1 cellular context compared by ENCODE assay signal in the genomic region with DNA sequence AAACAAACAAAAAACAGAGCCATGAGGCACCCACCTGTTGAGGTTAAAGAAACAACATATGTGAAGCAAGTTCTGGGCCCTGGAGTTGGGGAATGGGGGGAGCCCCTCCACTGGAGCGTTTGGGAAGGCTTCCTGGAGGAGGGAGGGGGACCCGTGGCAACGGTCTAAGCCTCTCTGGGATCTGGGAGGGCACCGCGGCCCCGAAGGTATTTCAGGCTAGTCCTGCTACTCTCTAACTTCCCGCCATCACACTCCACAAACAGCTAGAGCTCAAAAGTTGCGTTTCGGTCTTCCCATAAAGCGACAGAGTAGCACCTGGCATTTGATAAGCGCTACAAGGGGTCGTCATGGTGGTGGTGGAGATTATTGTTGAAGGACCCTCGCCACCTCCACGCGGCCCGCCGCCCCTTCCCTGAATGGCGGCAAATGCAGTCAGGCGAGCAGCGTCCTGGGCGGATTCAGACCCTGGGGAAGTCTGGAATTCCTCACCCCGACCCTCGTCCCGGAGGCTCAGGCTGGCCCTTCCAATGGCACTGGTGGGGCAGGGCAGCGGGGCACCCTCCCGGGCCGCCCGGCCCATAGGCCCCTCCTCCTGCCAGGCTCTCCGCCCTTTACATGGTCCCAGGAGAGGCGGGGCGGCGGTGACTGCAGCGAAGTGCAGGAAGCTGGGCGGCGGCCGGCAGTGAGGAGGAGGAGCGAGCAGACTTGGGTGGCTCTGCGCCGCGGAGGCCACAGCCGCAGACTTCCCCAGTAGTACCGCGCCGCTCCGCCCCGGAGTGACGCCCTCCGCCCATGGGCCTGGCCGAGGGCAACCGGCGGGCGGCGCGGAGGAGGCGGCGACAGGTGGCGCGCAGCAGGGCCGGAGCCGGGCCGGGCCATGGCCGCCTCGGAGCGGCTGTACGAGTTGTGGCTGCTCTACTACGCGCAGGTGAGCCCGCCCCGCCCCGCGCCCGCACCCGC.
A peak's percentile ranks its signal among the peaks of the same experiment; 100 is the strongest.
TF ChIP-seq lines count a peak whose summit lies in the region.

A gene with protein sequence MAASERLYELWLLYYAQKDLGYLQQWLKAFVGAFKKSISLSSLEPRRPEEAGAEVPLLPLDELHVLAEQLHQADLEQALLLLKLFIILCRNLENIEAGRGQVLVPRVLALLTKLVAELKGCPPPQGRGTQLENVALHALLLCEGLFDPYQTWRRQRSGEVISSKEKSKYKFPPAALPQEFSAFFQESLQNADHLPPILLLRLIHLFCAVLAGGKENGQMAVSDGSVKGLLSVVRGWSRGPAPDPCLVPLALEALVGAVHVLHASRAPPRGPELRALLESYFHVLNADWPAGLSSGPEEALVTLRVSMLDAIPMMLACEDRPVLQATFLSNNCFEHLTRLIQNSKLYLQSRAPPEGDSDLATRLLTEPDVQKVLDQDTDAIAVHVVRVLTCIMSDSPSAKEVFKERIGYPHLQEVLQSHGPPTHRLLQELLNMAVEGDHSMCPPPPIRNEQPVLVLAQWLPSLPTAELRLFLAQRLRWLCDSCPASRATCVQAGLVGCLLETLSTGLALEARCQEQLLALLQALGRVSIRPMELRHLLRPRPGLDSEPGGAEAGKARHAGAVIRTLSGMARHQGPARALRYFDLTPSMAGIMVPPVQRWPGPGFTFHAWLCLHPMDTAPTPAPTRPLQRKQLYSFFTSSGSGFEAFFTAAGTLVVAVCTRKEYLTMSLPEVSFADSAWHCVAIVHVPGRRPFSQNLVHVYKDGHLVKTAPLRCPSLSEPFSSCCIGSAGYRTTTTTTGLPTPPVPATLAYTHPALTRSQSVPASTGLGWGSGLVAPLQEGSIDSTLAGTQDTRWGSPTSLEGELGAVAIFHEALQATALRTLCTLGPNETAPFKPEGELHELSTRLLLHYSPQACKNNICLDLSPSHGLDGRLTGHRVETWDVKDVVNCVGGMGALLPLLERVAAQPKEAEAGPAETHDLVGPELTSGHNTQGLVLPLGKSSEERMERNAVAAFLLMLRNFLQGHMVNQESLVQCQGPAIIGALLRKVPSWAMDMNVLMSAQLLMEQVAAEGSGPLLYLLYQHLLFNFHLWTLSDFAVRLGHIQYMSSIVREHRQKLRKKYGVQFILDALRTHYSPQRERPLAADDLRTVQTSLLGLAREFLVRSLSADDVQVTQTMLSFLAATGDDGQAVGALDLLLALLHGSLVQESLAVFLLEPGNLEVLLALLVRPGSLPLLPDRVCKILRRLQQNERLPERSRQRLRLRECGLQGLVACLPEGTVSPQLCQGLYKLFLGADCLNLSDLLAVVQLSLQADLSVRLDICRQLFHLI (N-terminal part only) (plus strand): TSS at position 682 of the 960 bp plus-strand sequence. CDS start 196 bp downstream, at position 878.

TF ChIP-seq in HepG2, 621 proteins besides CTCF, POLR2A, EP300 and RAD21 (continued from another document and continues in another):
- TF ChIP-seq, protein P1, sequence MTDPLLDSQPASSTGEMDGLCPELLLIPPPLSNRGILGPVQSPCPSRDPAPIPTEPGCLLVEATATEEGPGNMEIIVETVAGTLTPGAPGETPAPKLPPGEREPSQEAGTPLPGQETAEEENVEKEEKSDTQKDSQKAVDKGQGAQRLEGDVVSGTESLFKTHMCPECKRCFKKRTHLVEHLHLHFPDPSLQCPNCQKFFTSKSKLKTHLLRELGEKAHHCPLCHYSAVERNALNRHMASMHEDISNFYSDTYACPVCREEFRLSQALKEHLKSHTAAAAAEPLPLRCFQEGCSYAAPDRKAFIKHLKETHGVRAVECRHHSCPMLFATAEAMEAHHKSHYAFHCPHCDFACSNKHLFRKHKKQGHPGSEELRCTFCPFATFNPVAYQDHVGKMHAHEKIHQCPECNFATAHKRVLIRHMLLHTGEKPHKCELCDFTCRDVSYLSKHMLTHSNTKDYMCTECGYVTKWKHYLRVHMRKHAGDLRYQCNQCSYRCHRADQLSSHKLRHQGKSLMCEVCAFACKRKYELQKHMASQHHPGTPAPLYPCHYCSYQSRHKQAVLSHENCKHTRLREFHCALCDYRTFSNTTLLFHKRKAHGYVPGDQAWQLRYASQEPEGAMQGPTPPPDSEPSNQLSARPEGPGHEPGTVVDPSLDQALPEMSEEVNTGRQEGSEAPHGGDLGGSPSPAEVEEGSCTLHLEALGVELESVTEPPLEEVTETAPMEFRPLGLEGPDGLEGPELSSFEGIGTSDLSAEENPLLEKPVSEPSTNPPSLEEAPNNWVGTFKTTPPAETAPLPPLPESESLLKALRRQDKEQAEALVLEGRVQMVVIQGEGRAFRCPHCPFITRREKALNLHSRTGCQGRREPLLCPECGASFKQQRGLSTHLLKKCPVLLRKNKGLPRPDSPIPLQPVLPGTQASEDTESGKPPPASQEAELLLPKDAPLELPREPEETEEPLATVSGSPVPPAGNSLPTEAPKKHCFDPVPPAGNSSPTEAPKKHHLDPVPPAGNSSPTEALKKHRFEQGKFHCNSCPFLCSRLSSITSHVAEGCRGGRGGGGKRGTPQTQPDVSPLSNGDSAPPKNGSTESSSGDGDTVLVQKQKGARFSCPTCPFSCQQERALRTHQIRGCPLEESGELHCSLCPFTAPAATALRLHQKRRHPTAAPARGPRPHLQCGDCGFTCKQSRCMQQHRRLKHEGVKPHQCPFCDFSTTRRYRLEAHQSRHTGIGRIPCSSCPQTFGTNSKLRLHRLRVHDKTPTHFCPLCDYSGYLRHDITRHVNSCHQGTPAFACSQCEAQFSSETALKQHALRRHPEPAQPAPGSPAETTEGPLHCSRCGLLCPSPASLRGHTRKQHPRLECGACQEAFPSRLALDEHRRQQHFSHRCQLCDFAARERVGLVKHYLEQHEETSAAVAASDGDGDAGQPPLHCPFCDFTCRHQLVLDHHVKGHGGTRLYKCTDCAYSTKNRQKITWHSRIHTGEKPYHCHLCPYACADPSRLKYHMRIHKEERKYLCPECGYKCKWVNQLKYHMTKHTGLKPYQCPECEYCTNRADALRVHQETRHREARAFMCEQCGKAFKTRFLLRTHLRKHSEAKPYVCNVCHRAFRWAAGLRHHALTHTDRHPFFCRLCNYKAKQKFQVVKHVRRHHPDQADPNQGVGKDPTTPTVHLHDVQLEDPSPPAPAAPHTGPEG (CRISPR knock-in tag; IDR thresholded peaks at IDR 0.05): no peak
- peak; percentile 47 for TF ChIP-seq GATAD2A (CRISPR knock-in tag; IDR thresholded peaks at IDR 0.05)
- no peak for TF ChIP-seq EEA1 (CRISPR knock-in tag; IDR thresholded peaks at IDR 0.05; ENCODE audit: borderline replicate concordance)
- no peak for TF ChIP-seq PHF5A (CRISPR knock-in tag; IDR thresholded peaks at IDR 0.05; ENCODE audit: low read depth, unreplicated experiment)
- no peak; the same call in 1 of the 2 replicates for TF ChIP-seq NRL (CRISPR knock-in tag; IDR thresholded peaks at IDR 0.05; ENCODE audit: borderline replicate concordance)
- TF ChIP-seq ZNF562 (CRISPR knock-in tag; IDR thresholded peaks at IDR 0.05; ENCODE audit: borderline replicate concordance): no peak
- no peak for TF ChIP-seq ZNF652 (CRISPR knock-in tag; IDR thresholded peaks at IDR 0.05; ENCODE audit: borderline replicate concordance, low read depth)
- no peak for TF ChIP-seq ATAD3A (CRISPR knock-in tag; IDR thresholded peaks at IDR 0.05)
- TF ChIP-seq, protein P2, sequence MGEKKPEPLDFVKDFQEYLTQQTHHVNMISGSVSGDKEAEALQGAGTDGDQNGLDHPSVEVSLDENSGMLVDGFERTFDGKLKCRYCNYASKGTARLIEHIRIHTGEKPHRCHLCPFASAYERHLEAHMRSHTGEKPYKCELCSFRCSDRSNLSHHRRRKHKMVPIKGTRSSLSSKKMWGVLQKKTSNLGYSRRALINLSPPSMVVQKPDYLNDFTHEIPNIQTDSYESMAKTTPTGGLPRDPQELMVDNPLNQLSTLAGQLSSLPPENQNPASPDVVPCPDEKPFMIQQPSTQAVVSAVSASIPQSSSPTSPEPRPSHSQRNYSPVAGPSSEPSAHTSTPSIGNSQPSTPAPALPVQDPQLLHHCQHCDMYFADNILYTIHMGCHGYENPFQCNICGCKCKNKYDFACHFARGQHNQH (CRISPR knock-in tag; IDR thresholded peaks at IDR 0.05): no peak
- TF ChIP-seq SOX5 (CRISPR knock-in tag; IDR thresholded peaks at IDR 0.05; ENCODE audit: borderline replicate concordance): peak; percentile 30; the same call in 1 of the 2 replicates
- peak; percentile 21; the same call in 1 of the 2 replicates for TF ChIP-seq RNF2 (conservative IDR thresholded peaks at IDR 0.05; ENCODE audit: low read depth)
- TF ChIP-seq, protein P3, sequence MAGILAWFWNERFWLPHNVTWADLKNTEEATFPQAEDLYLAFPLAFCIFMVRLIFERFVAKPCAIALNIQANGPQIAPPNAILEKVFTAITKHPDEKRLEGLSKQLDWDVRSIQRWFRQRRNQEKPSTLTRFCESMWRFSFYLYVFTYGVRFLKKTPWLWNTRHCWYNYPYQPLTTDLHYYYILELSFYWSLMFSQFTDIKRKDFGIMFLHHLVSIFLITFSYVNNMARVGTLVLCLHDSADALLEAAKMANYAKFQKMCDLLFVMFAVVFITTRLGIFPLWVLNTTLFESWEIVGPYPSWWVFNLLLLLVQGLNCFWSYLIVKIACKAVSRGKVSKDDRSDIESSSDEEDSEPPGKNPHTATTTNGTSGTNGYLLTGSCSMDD (CRISPR knock-in tag; IDR thresholded peaks at IDR 0.05): no peak
- TF ChIP-seq, protein P4, sequence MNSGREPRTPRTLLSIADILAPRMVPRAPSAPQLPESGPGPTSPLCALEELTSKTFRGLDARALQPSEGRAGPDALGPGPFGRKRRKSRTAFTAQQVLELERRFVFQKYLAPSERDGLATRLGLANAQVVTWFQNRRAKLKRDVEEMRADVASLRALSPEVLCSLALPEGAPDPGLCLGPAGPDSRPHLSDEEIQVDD (CRISPR knock-in tag; IDR thresholded peaks at IDR 0.05; ENCODE audit: borderline replicate concordance): peak; percentile 54; the same call in 1 of the 2 replicates
- TF ChIP-seq, protein P5, sequence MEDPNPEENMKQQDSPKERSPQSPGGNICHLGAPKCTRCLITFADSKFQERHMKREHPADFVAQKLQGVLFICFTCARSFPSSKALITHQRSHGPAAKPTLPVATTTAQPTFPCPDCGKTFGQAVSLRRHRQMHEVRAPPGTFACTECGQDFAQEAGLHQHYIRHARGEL (CRISPR knock-in tag; IDR thresholded peaks at IDR 0.05): no peak
- TF ChIP-seq KDM5A (IDR thresholded peaks at IDR 0.05; ENCODE audit: borderline replicate concordance, low read length): no peak
- TF ChIP-seq ZNF33B (CRISPR knock-in tag; IDR thresholded peaks at IDR 0.05): peak; percentile 72; the same call in 1 of the 2 replicates
- TF ChIP-seq ZNF839 (CRISPR knock-in tag; IDR thresholded peaks at IDR 0.05; ENCODE audit: borderline replicate concordance): no peak
- no peak for TF ChIP-seq RCOR2 (CRISPR knock-in tag; IDR thresholded peaks at IDR 0.05)
- TF ChIP-seq ZFP36 (IDR thresholded peaks at IDR 0.05; ENCODE audit: borderline replicate concordance, low read depth, low read length, partially characterized antibody): peak; percentile 98
- TF ChIP-seq, protein P6, sequence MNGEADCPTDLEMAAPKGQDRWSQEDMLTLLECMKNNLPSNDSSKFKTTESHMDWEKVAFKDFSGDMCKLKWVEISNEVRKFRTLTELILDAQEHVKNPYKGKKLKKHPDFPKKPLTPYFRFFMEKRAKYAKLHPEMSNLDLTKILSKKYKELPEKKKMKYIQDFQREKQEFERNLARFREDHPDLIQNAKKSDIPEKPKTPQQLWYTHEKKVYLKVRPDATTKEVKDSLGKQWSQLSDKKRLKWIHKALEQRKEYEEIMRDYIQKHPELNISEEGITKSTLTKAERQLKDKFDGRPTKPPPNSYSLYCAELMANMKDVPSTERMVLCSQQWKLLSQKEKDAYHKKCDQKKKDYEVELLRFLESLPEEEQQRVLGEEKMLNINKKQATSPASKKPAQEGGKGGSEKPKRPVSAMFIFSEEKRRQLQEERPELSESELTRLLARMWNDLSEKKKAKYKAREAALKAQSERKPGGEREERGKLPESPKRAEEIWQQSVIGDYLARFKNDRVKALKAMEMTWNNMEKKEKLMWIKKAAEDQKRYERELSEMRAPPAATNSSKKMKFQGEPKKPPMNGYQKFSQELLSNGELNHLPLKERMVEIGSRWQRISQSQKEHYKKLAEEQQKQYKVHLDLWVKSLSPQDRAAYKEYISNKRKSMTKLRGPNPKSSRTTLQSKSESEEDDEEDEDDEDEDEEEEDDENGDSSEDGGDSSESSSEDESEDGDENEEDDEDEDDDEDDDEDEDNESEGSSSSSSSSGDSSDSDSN (CRISPR knock-in tag; IDR thresholded peaks at IDR 0.05): peak; percentile 87
- no peak for TF ChIP-seq ZNF570 (CRISPR knock-in tag; IDR thresholded peaks at IDR 0.05; ENCODE audit: borderline replicate concordance)
- no peak for TF ChIP-seq NFIC (IDR thresholded peaks at IDR 0.05; ENCODE audit: low read length)
- peak; percentile 37; the same call in 1 of the 2 replicates for TF ChIP-seq DR1 (CRISPR knock-in tag; IDR thresholded peaks at IDR 0.05)
- no peak for TF ChIP-seq CBFB (CRISPR knock-in tag; IDR thresholded peaks at IDR 0.05)
- 0 out of 2 replicates have a peak, but pooled peaks have one; percentile 25 for TF ChIP-seq ZC3H13 (CRISPR knock-in tag; IDR thresholded peaks at IDR 0.05)
- TF ChIP-seq TBX3 (IDR thresholded peaks at IDR 0.05; ENCODE audit: borderline replicate concordance): no peak
- TF ChIP-seq, protein P7, sequence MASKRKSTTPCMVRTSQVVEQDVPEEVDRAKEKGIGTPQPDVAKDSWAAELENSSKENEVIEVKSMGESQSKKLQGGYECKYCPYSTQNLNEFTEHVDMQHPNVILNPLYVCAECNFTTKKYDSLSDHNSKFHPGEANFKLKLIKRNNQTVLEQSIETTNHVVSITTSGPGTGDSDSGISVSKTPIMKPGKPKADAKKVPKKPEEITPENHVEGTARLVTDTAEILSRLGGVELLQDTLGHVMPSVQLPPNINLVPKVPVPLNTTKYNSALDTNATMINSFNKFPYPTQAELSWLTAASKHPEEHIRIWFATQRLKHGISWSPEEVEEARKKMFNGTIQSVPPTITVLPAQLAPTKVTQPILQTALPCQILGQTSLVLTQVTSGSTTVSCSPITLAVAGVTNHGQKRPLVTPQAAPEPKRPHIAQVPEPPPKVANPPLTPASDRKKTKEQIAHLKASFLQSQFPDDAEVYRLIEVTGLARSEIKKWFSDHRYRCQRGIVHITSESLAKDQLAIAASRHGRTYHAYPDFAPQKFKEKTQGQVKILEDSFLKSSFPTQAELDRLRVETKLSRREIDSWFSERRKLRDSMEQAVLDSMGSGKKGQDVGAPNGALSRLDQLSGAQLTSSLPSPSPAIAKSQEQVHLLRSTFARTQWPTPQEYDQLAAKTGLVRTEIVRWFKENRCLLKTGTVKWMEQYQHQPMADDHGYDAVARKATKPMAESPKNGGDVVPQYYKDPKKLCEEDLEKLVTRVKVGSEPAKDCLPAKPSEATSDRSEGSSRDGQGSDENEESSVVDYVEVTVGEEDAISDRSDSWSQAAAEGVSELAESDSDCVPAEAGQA (IDR thresholded peaks at IDR 0.05; ENCODE audit: low read depth): no peak
- TF ChIP-seq, protein P7 (CRISPR knock-in tag; IDR thresholded peaks at IDR 0.05; ENCODE audit: borderline replicate concordance): no peak
